ENCODE assay signal across 16 cellular contexts in genomic region chr9:95029251-95029650, GRCh38.
DNase-seq lines count a peak whose midpoint lies in the region; ATAC-seq and TF ChIP-seq lines count a peak whose summit lies in the region.
"Had no signal": no experiment of that assay in that cellular context is flagged by ENCODE, and none has a peak within 500 bp of the region (broad histone marks: within the 10 kb centered on the region; RNA-seq: fewer than 3 reads in every experiment).

No MANE protein-coding gene starts in this region.

- no peak overlapping the region for H2BK15ac ChIP-seq in IMR-90 (ENCODE audit: low read depth, low read length)

- H3K4me3 ChIP-seq in IMR-90 (ENCODE audit: insufficient read depth, low read depth, low read length) (no peak overlapping the region), PC-9 (no peak overlapping the region), thoracic aorta (peak overlapping the region; percentile 37)

- no peak overlapping the region for H2BK120ac ChIP-seq in IMR-90 (ENCODE audit: low read depth, low read length)

- no peak overlapping the region for H3K4me3 Mint-ChIP-seq in mesothelial cell of epicardium
- H3K4me3 Mint-ChIP-seq: CD8-positive, alpha-beta memory T cell; T-helper 17 cell had no signal

- peaks cover 56% of the 10 kb centered on the region for H3K4me1 Mint-ChIP-seq in mesothelial cell of epicardium
- H3K4me1 Mint-ChIP-seq: CD8-positive, alpha-beta memory T cell had no signal

- no peaks in the 10 kb centered on the region for H3K9me3 Mint-ChIP-seq in mesothelial cell of epicardium
- H3K9me3 Mint-ChIP-seq: CD8-positive, alpha-beta memory T cell had no signal

- no peak overlapping the region for H2AK9ac ChIP-seq in IMR-90 (replicated peaks; ENCODE audit: low read depth, low read length, poor library complexity)

- peaks cover 2% of the 10 kb centered on the region for H3K36me3 Mint-ChIP-seq in mesothelial cell of epicardium

- no peak overlapping the region for H3K27ac ChIP-seq in IMR-90 (ENCODE audit: insufficient read depth, low read length)
- H3K27ac ChIP-seq in PC-9, result peak overlapping the region; percentile 18; the same call in 1 of the 2 replicates
- peak overlapping the region; percentile 73 to 97 for H3K27ac ChIP-seq in thoracic aorta

- CTCF ChIA-PET in IMR-90 (lab: Yijun Ruan, JAX) (no interaction called here), PC-9 (lab: Charles Lee) (no interaction called here)

- POLR2A ChIA-PET in IMR-90 (lab: Charles Lee; ENCODE audit: unreplicated experiment), result no interaction called here
- POLR2A ChIA-PET in PC-9 (lab: Charles Lee; ENCODE audit: unreplicated experiment), result no interaction called here

- dilution Hi-C loops in IMR-90 (cut with HindIII; ENCODE audit: low sequenced_read_pairs, unreplicated experiment), result no loop called here

- no peak overlapping the region for H4K91ac ChIP-seq in IMR-90 (ENCODE audit: insufficient read depth, low read depth, low read length)

- H3K9me1 ChIP-seq in IMR-90 (ENCODE audit: insufficient read depth, low read length), result peaks cover 31% of the 10 kb centered on the region

- intact Hi-C loops in IMR-90 (cut with micrococcal nuclease), result no loop called here
- intact Hi-C loops in PC-9 (cut with micrococcal nuclease; ENCODE audit: unreplicated experiment), result no loop called here

- BruUV-seq in IMR-90 (replicated peaks; lab: Mats Ljungman, UMichigan) (no TSS peak), PC-9 (replicated peaks; lab: Mats Ljungman, UMichigan) (no TSS peak)

- no peak overlapping the region for H3K18ac ChIP-seq in IMR-90 (ENCODE audit: low read depth, low read length)

- H3K9ac ChIP-seq in IMR-90 (ENCODE audit: low read depth, low read length), result no peak overlapping the region

- in situ Hi-C loops in IMR-90 (cut with MboI; ENCODE audit: low sequenced_read_pairs), result loop anchor here (10.0 kb wide), 1 partner anchor 244 kb away; no protein-coding TSS in a partner anchor

- no peak for TF ChIP-seq CTCF in IMR-90 (conservative IDR thresholded peaks at IDR 0.05; ENCODE audit: low read depth, low read length)
- no peak for TF ChIP-seq CTCF in PC-9 (conservative IDR thresholded peaks at IDR 0.05)
- no peak for TF ChIP-seq CTCF in mesothelial cell of epicardium (IDR thresholded peaks at IDR 0.05; ENCODE audit: unreplicated experiment)
- TF ChIP-seq CTCF in thoracic aorta (IDR thresholded peaks at IDR 0.05), result no peak

- peaks cover 56% of the 10 kb centered on the region for H4K20me1 ChIP-seq in IMR-90 (ENCODE audit: insufficient read depth, low read length)
- peaks cover 80% of the 10 kb centered on the region for H4K20me1 ChIP-seq in PC-9 (ENCODE audit: insufficient read depth)

- WGBS in IMR-90 (ENCODE audit: extremely low coverage in 2 of 2, insufficient read length in 1 of 2), 2 experiments, result no CpG with 5 or more reads among the region's 5 CpGs

- H3K79me2 ChIP-seq in PC-9 (ENCODE audit: low read depth), result peaks cover 98% of the 10 kb centered on the region

- H3K4ac ChIP-seq in IMR-90 (ENCODE audit: low read depth, low read length), result no peak overlapping the region

- no peak for TF ChIP-seq RAD21 in IMR-90 (IDR thresholded peaks at IDR 0.05; ENCODE audit: low read length)

- ATAC-seq in IMR-90 (ENCODE audit: low read depth), result no peak
- ATAC-seq in thoracic aorta (ENCODE audit: insufficient number of reproducible peaks, low FRiP score, low read depth), result no peak
- ATAC-seq in HG02852 (IDR thresholded peaks at IDR 0.05; ENCODE audit: unreplicated experiment), result no peak
- no peak for ATAC-seq in HG03175 (IDR thresholded peaks at IDR 0.05; ENCODE audit: unreplicated experiment)
- ATAC-seq: T-helper 17 cell had no signal

- H3K27me3 ChIP-seq in IMR-90 (ENCODE audit: control insufficient read depth, insufficient read depth, low read length), result no peaks in the 10 kb centered on the region
- H3K27me3 ChIP-seq in PC-9 (ENCODE audit: insufficient read depth, low read depth), result no peaks in the 10 kb centered on the region
- H3K27me3 ChIP-seq in thoracic aorta (replicated peaks; ENCODE audit: insufficient read depth), result no peaks in the 10 kb centered on the region

- peak overlapping the region; percentile 38 for H3K27ac Mint-ChIP-seq in mesothelial cell of epicardium
- H3K27ac Mint-ChIP-seq: CD8-positive, alpha-beta memory T cell; T-helper 17 cell had no signal

- H2BK20ac ChIP-seq in IMR-90 (ENCODE audit: low read depth, low read length), result no peak overlapping the region

- peaks cover 44% of the 10 kb centered on the region for H3F3A ChIP-seq in PC-9 (ENCODE audit: insufficient read depth, low read depth)

- H3K4me1 ChIP-seq in IMR-90 (ENCODE audit: control insufficient read depth, insufficient read depth, low read length) (peaks cover 40% of the 10 kb centered on the region), PC-9 (replicated peaks; ENCODE audit: insufficient read depth) (peaks cover 8% of the 10 kb centered on the region), thoracic aorta (ENCODE audit: control insufficient read depth in 1 of 2, low read depth in 2 of 2) (peaks cover 61 to 97% of the 10 kb centered on the region in 2 donors)

- DNase-seq in IMR-90 (no peak), PC-9 (no peak), mesothelial cell of epicardium (ENCODE audit: low spot score in 2 of 2, unreplicated experiment in 2 of 2) (no peak), thoracic aorta (ENCODE audit: low spot score) (no peak), OCI-M1 (lab: John Stamatoyannopoulos, UW) (no peak)
- DNase-seq: activated CD4-positive, alpha-beta T cell treated with anti-CD3 and anti-CD28 coated beads for 4 hours; CD8-positive, alpha-beta memory T cell; head of caudate nucleus; KBM-7; NCI-H2081 treated with DMSO at 0.1 percent for 48 hours; nucleus accumbens; stimulated activated CD4-positive, alpha-beta T cell treated with anti-CD3 and anti-CD28 coated beads, Interleukin-4, amount 100 ng/mL, for 1 hour; stimulated activated naive CD4-positive, alpha-beta T cell; T-helper 17 cell had no signal

- no peak overlapping the region for H3K14ac ChIP-seq in IMR-90 (replicated peaks; ENCODE audit: low read depth, low read length)

- H3K9me2 ChIP-seq in PC-9 (ENCODE audit: insufficient read depth), result no peaks in the 10 kb centered on the region

- H2AFZ ChIP-seq in IMR-90 (replicated peaks; ENCODE audit: low read length, poor library complexity), result no peak overlapping the region
- no peak overlapping the region for H2AFZ ChIP-seq in PC-9

- H3K36me3 ChIP-seq in IMR-90 (ENCODE audit: control insufficient read depth, insufficient read depth, low read length) (peaks cover 33% of the 10 kb centered on the region), PC-9 (ENCODE audit: low read depth) (peaks cover 59% of the 10 kb centered on the region), thoracic aorta (peaks cover 3% of the 10 kb centered on the region)

- no peak overlapping the region for H3K56ac ChIP-seq in IMR-90 (ENCODE audit: extremely low read depth, insufficient read depth, low read length)

- no peak overlapping the region for H2BK5ac ChIP-seq in IMR-90 (ENCODE audit: low read depth, low read length, poor library complexity, severe bottlenecking)

- 0 out of 2 replicates have a peak overlapping the region, but pooled peaks have one; percentile 14 for H2AK5ac ChIP-seq in IMR-90 (ENCODE audit: low read depth, low read length)

- H3K4me2 ChIP-seq in IMR-90 (ENCODE audit: low read depth, low read length), result no peak overlapping the region; the same call in 1 of the 2 replicates
- H3K4me2 ChIP-seq in PC-9, result no peak overlapping the region

- H3K9me3 ChIP-seq in IMR-90 (ENCODE audit: control insufficient read depth, insufficient read depth, low read length), result no peaks in the 10 kb centered on the region
- H3K9me3 ChIP-seq in PC-9 (ENCODE audit: insufficient read depth, low read depth), result no peaks in the 10 kb centered on the region
- no peaks in the 10 kb centered on the region for H3K9me3 ChIP-seq in thoracic aorta

- no peak overlapping the region for H4K5ac ChIP-seq in IMR-90 (ENCODE audit: low read depth, low read length)

- no peak for TF ChIP-seq POLR2A in IMR-90 (IDR thresholded peaks at IDR 0.05; ENCODE audit: low read depth, low read length)

- no peak overlapping the region for H3K23ac ChIP-seq in IMR-90 (ENCODE audit: low read depth, low read length)

- H4K8ac ChIP-seq in IMR-90 (ENCODE audit: low read depth in 2 of 2, low read length in 2 of 2), result no peak overlapping the region

- H3K27me3 Mint-ChIP-seq in mesothelial cell of epicardium (ENCODE audit: low read depth), result no peaks in the 10 kb centered on the region
- H3K27me3 Mint-ChIP-seq: T-helper 17 cell had no signal

- peaks cover 26 to 86% of the 10 kb centered on the region in 2 experiments for H3K79me1 ChIP-seq in IMR-90 (ENCODE audit: low read depth in 1 of 2, low read length in 2 of 2)

TF ChIP-seq in IMR-90, 13 proteins besides CTCF, POLR2A, EP300 and RAD21:
- TF ChIP-seq NFE2L2 (IDR thresholded peaks at IDR 0.05; ENCODE audit: low read depth, low read length), result no peak
- TF ChIP-seq, protein P1, sequence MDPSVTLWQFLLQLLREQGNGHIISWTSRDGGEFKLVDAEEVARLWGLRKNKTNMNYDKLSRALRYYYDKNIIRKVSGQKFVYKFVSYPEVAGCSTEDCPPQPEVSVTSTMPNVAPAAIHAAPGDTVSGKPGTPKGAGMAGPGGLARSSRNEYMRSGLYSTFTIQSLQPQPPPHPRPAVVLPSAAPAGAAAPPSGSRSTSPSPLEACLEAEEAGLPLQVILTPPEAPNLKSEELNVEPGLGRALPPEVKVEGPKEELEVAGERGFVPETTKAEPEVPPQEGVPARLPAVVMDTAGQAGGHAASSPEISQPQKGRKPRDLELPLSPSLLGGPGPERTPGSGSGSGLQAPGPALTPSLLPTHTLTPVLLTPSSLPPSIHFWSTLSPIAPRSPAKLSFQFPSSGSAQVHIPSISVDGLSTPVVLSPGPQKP (IDR thresholded peaks at IDR 0.05; ENCODE audit: borderline replicate concordance, low read depth, low read length), result no peak
- TF ChIP-seq USF2 (IDR thresholded peaks at IDR 0.05; ENCODE audit: low read depth, low read length), result no peak
- TF ChIP-seq MAZ (IDR thresholded peaks at IDR 0.05; ENCODE audit: borderline replicate concordance, low read depth, low read length), result no peak
- TF ChIP-seq FOS (IDR thresholded peaks at IDR 0.05; ENCODE audit: low read depth, low read length), result no peak
- no peak for TF ChIP-seq SMC3 (IDR thresholded peaks at IDR 0.05; ENCODE audit: low read depth, low read length)
